In the genomic region with DNA sequence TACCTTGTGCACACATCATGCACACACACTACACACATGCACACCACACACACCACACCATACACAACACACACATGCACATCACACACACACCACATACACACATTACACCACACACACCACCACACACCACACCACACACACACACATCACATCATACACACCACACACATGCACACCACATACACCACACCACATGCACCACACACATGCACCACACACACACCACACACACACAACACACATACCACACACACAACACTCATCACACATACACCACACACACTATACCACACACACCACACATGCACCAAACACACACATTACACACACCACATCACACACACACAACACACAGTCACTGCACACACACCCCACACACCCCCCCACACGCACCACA, we compare ENCODE assay signal across 27 cellular contexts. TPM values are rescaled to one million over a fixed set of nuclear protein-coding genes. Genes with fewer than 3 reads are reported as not detected.
"Had no signal": no experiment of that assay in that cellular context is flagged by ENCODE, and none has a peak within 500 bp of the region (broad histone marks: within the 10 kb centered on the region; RNA-seq: fewer than 3 reads in every experiment).

No MANE protein-coding gene starts in this region.

- H3K4me1 ChIP-seq: colonic mucosa, left ventricle myocardium inferior, sigmoid colon, vagina had no signal

- FAIRE-seq: endothelial cell of umbilical vein, kidney had no signal

- H3K27ac ChIP-seq: colonic mucosa, hepatocyte, left ventricle myocardium inferior, sigmoid colon, thoracic aorta, vagina had no signal

- H3K36me3 ChIP-seq: colonic mucosa, left ventricle myocardium inferior, sigmoid colon, thoracic aorta, vagina had no signal

- H3K79me2 ChIP-seq: hepatocyte had no signal

- H2AFZ ChIP-seq: hepatocyte had no signal

- H3K4me2 ChIP-seq: hepatocyte had no signal

- ATAC-seq: left cardiac atrium; stimulated activated naive B cell treated with anti-CD40 and anti-IgM and Interleukin-4, amounts not matched to agents 10 μg/mL and 1 μg/mL and 100 μg/mL, for 72 hours; stimulated activated naive CD8-positive, alpha-beta T cell treated with anti-CD3 and anti-CD28 coated beads, Interleukin-15, amount 100 ng/mL, for 72 hours had no signal

- H3K27me3 ChIP-seq: colonic mucosa, hepatocyte, sigmoid colon, vagina had no signal

- DNase-seq: colonic mucosa; dermis blood vessel endothelial cell; effector CD4-positive, alpha-beta T cell; endodermal cell; foreskin melanocyte; head of caudate nucleus; kidney; left cardiac atrium; left ventricle myocardium inferior; mesenchymal stem cell; midbrain; naive B cell; posterior cingulate gyrus; sigmoid colon; stimulated activated CD4-positive, alpha-beta T cell treated with anti-CD3 and anti-CD28 coated beads, Interleukin-2, amount 100 ng/mL, for 24 hours; stimulated activated CD4-positive, alpha-beta T cell treated with anti-CD3 and anti-CD28 coated beads, Interleukin-4, amount 100 ng/mL, for 4 hours; stimulated activated naive B cell treated with anti-CD40 and anti-IgM and Interleukin-4, amounts not matched to agents 10 μg/mL and 1 μg/mL and 100 μg/mL, for 72 hours; stimulated activated naive CD8-positive, alpha-beta T cell treated with anti-CD3 and anti-CD28 coated beads, Interleukin-15, amount 100 ng/mL, for 72 hours had no signal

- H3K4me3 ChIP-seq: colonic mucosa, hepatocyte, left ventricle myocardium inferior, lung, sigmoid colon, skin epidermis, thoracic aorta, vagina had no signal

- H3K9me3 ChIP-seq: colonic mucosa had no signal

RNA-seq across cellular contexts. Expression of gene SDR9C7, which starts 38.1 kb away (rescaled TPM):
- total RNA-seq: colonic mucosa, dermis blood vessel endothelial cell, endodermal cell, endothelial cell of umbilical vein, hepatocyte, kidney, left cardiac atrium, left ventricle myocardium inferior, lung, osteocyte, pulmonary artery endothelial cell, subcutaneous adipose tissue had no signal
- polyA plus RNA-seq: endothelial cell of umbilical vein, hepatocyte, lung had no signal
